ENCODE assay signal across 1 cellular context in the genomic region with DNA sequence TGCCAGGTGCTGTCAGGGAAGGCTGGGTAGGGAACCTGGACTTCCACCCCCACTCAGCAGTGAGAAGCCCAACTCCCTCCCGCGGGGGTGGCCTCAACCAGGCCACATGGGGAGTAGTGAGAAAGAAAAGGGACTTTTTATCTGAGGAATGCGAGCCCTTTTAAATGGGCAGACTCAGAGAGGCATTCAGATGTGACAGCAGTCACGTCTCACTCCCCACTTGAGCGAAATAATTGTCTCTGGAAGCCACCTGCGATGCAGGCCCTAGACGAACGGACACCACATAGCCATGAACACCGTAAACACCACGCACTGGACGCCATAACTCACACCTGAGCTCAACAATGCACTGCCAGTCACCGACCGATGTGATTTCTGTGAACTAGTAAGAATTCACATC.
A peak's percentile ranks its signal among the peaks of the same experiment; 100 is the strongest.
TF ChIP-seq lines count a peak whose summit lies in the region.

No MANE protein-coding gene starts in this region.

TF ChIP-seq in GM12878, 131 proteins besides CTCF, POLR2A, EP300 and RAD21 (continues in another document):
- no peak for TF ChIP-seq LARP7 (IDR thresholded peaks at IDR 0.05)
- no peak for TF ChIP-seq ATF7 (IDR thresholded peaks at IDR 0.05; ENCODE audit: low read depth)
- no peak for TF ChIP-seq ASH2L (IDR thresholded peaks at IDR 0.05; ENCODE audit: borderline replicate concordance, low read depth)
- peak; percentile 73 for TF ChIP-seq MAX (IDR thresholded peaks at IDR 0.05; ENCODE audit: low read depth, low read length)
- 0 out of 2 replicates have a peak, but pooled peaks have one; percentile 29 for TF ChIP-seq DPF2 (IDR thresholded peaks at IDR 0.05)
- no peak for TF ChIP-seq ETV6 (conservative IDR thresholded peaks at IDR 0.05 in 1 of 2, IDR thresholded peaks at IDR 0.05 in 1 of 2; ENCODE audit: borderline replicate concordance in 1 of 2, low read depth in 1 of 2)
- TF ChIP-seq KAT2A (conservative IDR thresholded peaks at IDR 0.05; ENCODE audit: control insufficient read depth, low read depth, low read length): no peak
- TF ChIP-seq SREBF1 (IDR thresholded peaks at IDR 0.05; ENCODE audit: low read length): no peak
- no peak for TF ChIP-seq CREM (IDR thresholded peaks at IDR 0.05; ENCODE audit: low read depth)
- TF ChIP-seq ZZZ3 (IDR thresholded peaks at IDR 0.05; ENCODE audit: control insufficient read depth, insufficient read length, low read depth): no peak
- TF ChIP-seq NRF1 (conservative IDR thresholded peaks at IDR 0.05; ENCODE audit: low read depth, low read length): no peak
- TF ChIP-seq HDGF (IDR thresholded peaks at IDR 0.05): no peak
- no peak for TF ChIP-seq ZBTB11 (CRISPR knock-in tag; IDR thresholded peaks at IDR 0.05)
- no peak for TF ChIP-seq STAT3 (IDR thresholded peaks at IDR 0.05; ENCODE audit: low read depth, low read length)
- TF ChIP-seq ZNF24 (IDR thresholded peaks at IDR 0.05): 0 out of 2 replicates have a peak, but pooled peaks have one; percentile 8
- TF ChIP-seq CEBPB (IDR thresholded peaks at IDR 0.05; ENCODE audit: borderline replicate concordance in 1 of 2, low read depth in 2 of 2, low read length in 2 of 2): no peak
- TF ChIP-seq SMC3 (IDR thresholded peaks at IDR 0.05; ENCODE audit: borderline replicate concordance, low read length): no peak
- TF ChIP-seq GATAD2B (conservative IDR thresholded peaks at IDR 0.05; ENCODE audit: low read depth): 0 out of 2 replicates have a peak, but pooled peaks have one; percentile 44
- TF ChIP-seq, protein P1, sequence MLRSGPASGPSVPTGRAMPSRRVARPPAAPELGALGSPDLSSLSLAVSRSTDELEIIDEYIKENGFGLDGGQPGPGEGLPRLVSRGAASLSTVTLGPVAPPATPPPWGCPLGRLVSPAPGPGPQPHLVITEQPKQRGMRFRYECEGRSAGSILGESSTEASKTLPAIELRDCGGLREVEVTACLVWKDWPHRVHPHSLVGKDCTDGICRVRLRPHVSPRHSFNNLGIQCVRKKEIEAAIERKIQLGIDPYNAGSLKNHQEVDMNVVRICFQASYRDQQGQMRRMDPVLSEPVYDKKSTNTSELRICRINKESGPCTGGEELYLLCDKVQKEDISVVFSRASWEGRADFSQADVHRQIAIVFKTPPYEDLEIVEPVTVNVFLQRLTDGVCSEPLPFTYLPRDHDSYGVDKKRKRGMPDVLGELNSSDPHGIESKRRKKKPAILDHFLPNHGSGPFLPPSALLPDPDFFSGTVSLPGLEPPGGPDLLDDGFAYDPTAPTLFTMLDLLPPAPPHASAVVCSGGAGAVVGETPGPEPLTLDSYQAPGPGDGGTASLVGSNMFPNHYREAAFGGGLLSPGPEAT (IDR thresholded peaks at IDR 0.05; ENCODE audit: low read depth): peak; percentile 85
- no peak for TF ChIP-seq RB1 (IDR thresholded peaks at IDR 0.05; ENCODE audit: borderline replicate concordance)
- TF ChIP-seq REST (IDR thresholded peaks at IDR 0.05; ENCODE audit: low read depth, low read length): no peak
- TF ChIP-seq BMI1 (IDR thresholded peaks at IDR 0.05; ENCODE audit: borderline replicate concordance): no peak
- TF ChIP-seq MTA2 (IDR thresholded peaks at IDR 0.05; ENCODE audit: low read depth): peak; percentile 82
- no peak for TF ChIP-seq POLR2AphosphoS2 (IDR thresholded peaks at IDR 0.05; ENCODE audit: low read depth, low read length)
- no peak for TF ChIP-seq CHD4 (IDR thresholded peaks at IDR 0.05)
- no peak for TF ChIP-seq ZSCAN29 (IDR thresholded peaks at IDR 0.05)
- no peak for TF ChIP-seq SP1 (IDR thresholded peaks at IDR 0.05; ENCODE audit: low read depth, low read length)
- no peak for TF ChIP-seq SREBF2 (IDR thresholded peaks at IDR 0.05; ENCODE audit: low read length)
- TF ChIP-seq SPI1 (IDR thresholded peaks at IDR 0.05; ENCODE audit: borderline replicate concordance, insufficient read depth, low read depth, low read length): no peak
- TF ChIP-seq, protein P2, sequence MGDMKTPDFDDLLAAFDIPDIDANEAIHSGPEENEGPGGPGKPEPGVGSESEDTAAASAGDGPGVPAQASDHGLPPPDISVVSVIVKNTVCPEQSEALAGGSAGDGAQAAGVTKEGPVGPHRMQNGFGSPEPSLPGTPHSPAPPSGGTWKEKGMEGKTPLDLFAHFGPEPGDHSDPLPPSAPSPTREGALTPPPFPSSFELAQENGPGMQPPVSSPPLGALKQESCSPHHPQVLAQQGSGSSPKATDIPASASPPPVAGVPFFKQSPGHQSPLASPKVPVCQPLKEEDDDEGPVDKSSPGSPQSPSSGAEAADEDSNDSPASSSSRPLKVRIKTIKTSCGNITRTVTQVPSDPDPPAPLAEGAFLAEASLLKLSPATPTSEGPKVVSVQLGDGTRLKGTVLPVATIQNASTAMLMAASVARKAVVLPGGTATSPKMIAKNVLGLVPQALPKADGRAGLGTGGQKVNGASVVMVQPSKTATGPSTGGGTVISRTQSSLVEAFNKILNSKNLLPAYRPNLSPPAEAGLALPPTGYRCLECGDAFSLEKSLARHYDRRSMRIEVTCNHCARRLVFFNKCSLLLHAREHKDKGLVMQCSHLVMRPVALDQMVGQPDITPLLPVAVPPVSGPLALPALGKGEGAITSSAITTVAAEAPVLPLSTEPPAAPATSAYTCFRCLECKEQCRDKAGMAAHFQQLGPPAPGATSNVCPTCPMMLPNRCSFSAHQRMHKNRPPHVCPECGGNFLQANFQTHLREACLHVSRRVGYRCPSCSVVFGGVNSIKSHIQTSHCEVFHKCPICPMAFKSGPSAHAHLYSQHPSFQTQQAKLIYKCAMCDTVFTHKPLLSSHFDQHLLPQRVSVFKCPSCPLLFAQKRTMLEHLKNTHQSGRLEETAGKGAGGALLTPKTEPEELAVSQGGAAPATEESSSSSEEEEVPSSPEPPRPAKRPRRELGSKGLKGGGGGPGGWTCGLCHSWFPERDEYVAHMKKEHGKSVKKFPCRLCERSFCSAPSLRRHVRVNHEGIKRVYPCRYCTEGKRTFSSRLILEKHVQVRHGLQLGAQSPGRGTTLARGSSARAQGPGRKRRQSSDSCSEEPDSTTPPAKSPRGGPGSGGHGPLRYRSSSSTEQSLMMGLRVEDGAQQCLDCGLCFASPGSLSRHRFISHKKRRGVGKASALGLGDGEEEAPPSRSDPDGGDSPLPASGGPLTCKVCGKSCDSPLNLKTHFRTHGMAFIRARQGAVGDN (IDR thresholded peaks at IDR 0.05): peak; percentile 99
- no peak for TF ChIP-seq MXI1 (IDR thresholded peaks at IDR 0.05; ENCODE audit: low read depth, low read length)
- TF ChIP-seq SUZ12 (IDR thresholded peaks at IDR 0.05; ENCODE audit: unreplicated experiment): no peak
- TF ChIP-seq FOS (IDR thresholded peaks at IDR 0.05; ENCODE audit: borderline replicate concordance, extremely low read depth, insufficient read length): no peak
- no peak for TF ChIP-seq MTA3 (IDR thresholded peaks at IDR 0.05; ENCODE audit: borderline replicate concordance, low read length)
- TF ChIP-seq RELA (IDR thresholded peaks at IDR 0.05; ENCODE audit: borderline replicate concordance, partially characterized antibody): no peak
- no peak for TF ChIP-seq KLF5 (IDR thresholded peaks at IDR 0.05; ENCODE audit: partially characterized antibody)
- TF ChIP-seq POLR2AphosphoS5 (IDR thresholded peaks at IDR 0.05; ENCODE audit: low read length): no peak
- peak; percentile 43 to 84; a peak in 1 of 4 replicates for TF ChIP-seq BHLHE40 (IDR thresholded peaks at IDR 0.05; ENCODE audit: borderline replicate concordance in 1 of 2, low read depth in 2 of 2, low read length in 1 of 2)
- TF ChIP-seq SUPT20H (IDR thresholded peaks at IDR 0.05; ENCODE audit: borderline replicate concordance, control insufficient read depth, low read depth, low read length): no peak
- no peak for TF ChIP-seq TCF12 (IDR thresholded peaks at IDR 0.05; ENCODE audit: low read depth, low read length)
- TF ChIP-seq ZNF207 (IDR thresholded peaks at IDR 0.05; ENCODE audit: borderline replicate concordance): no peak
- TF ChIP-seq PAX8 (IDR thresholded peaks at IDR 0.05): no peak
- TF ChIP-seq HCFC1 (IDR thresholded peaks at IDR 0.05; ENCODE audit: low read length): no peak
- TF ChIP-seq SMAD5 (IDR thresholded peaks at IDR 0.05; ENCODE audit: low read depth): no peak
- TF ChIP-seq, protein P3, sequence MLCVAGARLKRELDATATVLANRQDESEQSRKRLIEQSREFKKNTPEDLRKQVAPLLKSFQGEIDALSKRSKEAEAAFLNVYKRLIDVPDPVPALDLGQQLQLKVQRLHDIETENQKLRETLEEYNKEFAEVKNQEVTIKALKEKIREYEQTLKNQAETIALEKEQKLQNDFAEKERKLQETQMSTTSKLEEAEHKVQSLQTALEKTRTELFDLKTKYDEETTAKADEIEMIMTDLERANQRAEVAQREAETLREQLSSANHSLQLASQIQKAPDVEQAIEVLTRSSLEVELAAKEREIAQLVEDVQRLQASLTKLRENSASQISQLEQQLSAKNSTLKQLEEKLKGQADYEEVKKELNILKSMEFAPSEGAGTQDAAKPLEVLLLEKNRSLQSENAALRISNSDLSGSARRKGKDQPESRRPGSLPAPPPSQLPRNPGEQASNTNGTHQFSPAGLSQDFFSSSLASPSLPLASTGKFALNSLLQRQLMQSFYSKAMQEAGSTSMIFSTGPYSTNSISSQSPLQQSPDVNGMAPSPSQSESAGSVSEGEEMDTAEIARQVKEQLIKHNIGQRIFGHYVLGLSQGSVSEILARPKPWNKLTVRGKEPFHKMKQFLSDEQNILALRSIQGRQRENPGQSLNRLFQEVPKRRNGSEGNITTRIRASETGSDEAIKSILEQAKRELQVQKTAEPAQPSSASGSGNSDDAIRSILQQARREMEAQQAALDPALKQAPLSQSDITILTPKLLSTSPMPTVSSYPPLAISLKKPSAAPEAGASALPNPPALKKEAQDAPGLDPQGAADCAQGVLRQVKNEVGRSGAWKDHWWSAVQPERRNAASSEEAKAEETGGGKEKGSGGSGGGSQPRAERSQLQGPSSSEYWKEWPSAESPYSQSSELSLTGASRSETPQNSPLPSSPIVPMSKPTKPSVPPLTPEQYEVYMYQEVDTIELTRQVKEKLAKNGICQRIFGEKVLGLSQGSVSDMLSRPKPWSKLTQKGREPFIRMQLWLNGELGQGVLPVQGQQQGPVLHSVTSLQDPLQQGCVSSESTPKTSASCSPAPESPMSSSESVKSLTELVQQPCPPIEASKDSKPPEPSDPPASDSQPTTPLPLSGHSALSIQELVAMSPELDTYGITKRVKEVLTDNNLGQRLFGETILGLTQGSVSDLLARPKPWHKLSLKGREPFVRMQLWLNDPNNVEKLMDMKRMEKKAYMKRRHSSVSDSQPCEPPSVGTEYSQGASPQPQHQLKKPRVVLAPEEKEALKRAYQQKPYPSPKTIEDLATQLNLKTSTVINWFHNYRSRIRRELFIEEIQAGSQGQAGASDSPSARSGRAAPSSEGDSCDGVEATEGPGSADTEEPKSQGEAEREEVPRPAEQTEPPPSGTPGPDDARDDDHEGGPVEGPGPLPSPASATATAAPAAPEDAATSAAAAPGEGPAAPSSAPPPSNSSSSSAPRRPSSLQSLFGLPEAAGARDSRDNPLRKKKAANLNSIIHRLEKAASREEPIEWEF (IDR thresholded peaks at IDR 0.05; ENCODE audit: insufficient replicate concordance, low read depth, low read length): no peak
- TF ChIP-seq HDAC6 (IDR thresholded peaks at IDR 0.05; ENCODE audit: unreplicated experiment): no peak
- TF ChIP-seq WRNIP1 (IDR thresholded peaks at IDR 0.05; ENCODE audit: borderline replicate concordance, low read depth, low read length): no peak
- no peak for TF ChIP-seq RBBP5 (conservative IDR thresholded peaks at IDR 0.05)
- TF ChIP-seq TARDBP (IDR thresholded peaks at IDR 0.05; ENCODE audit: borderline replicate concordance): no peak
